In genomic region chr12:115583591-115583990, GRCh38 we compare ENCODE assay signal across 1 cellular context.
TF ChIP-seq lines count a peak whose summit lies in the region.

No MANE protein-coding gene starts in this region.

TF ChIP-seq in HCT116, 20 proteins besides CTCF, POLR2A, EP300 and RAD21 (continued from another document):
- TF ChIP-seq EZH2 (IDR thresholded peaks at IDR 0.05) (no peak), SIN3A (IDR thresholded peaks at IDR 0.05; ENCODE audit: low read depth) (no peak), POLR2AphosphoS5 (IDR thresholded peaks at IDR 0.05; ENCODE audit: low read depth, low read length) (no peak)
